ENCODE assay signal across 35 cellular contexts in the genomic region with DNA sequence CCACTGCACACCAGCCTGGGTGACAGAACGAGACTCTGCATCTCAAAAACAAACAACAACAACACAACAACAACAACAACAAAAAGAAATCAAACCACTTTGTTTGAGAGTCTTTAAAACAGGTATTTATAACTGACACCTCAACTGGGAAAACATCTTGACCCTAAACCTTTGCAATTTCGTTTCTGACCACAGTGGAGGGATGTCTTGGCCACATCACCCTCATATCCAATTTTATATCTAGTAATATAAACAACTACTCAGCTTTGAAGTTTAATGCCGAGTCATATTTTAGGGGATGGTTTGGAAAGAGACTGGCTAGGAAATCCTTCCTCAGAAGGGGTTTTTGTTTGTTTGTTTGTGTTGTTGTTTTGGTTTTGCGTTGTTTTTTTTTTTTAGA.
"Had no signal": no experiment of that assay in that cellular context is flagged by ENCODE, and none has a peak within 500 bp of the region (broad histone marks: within the 10 kb centered on the region; RNA-seq: fewer than 3 reads in every experiment).

No MANE protein-coding gene starts in this region.

- H3K9me3 ChIP-seq: ascending aorta, body of pancreas, breast epithelium had no signal

- H3K4me1 ChIP-seq: ascending aorta had no signal

- H3K4me3 Mint-ChIP-seq: activated B cell treated with CpG ODN at 0.5 μM for 24 hours; activated CD4-positive, alpha-beta memory T cell treated with anti-CD3 and anti-CD28 coated beads for 36 hours; activated CD4-positive, alpha-beta T cell treated with anti-CD3 and anti-CD28 coated beads, Interleukin-2, amount 10 ng/mL, durations not matched to agents 24 days and 14 days; activated CD8-positive, alpha-beta memory T cell treated with anti-CD3 and anti-CD28 coated beads, Interleukin-2, amount 10 ng/mL, durations not matched to agents 7 days and 5 days; activated CD8-positive, alpha-beta T cell treated with anti-CD3 and anti-CD28 coated beads, Interleukin-2, amount 10 ng/mL, durations not matched to agents 7 days and 5 days; activated naive CD4-positive, alpha-beta T cell treated with anti-CD3 and anti-CD28 coated beads, Interleukin-2, amount 10 ng/mL, durations not matched to agents 7 days and 5 days; activated naive CD4-positive, alpha-beta T cell treated with anti-CD3 and anti-CD28 coated beads, Interleukin-2, amount 50 U/mL, for 24 hours; activated naive CD8-positive, alpha-beta T cell; activated naive CD8-positive, alpha-beta T cell treated with anti-CD3 and anti-CD28 coated beads, Interleukin-2, amount 10 ng/mL, durations not matched to agents 7 days and 5 days; activated naive CD8-positive, alpha-beta T cell treated with anti-CD3 and anti-CD28 coated beads, Interleukin-2, amount 50 U/mL, for 24 hours; activated T-cell treated with anti-CD3 and anti-CD28 coated beads, Interleukin-2, amount 50 U/mL, for 24 hours; T-helper 1 cell treated with Interleukin-12 subunit alpha and Interleukin-12 subunit beta and Interleukin-4 antibody, amounts not matched to agents 30 μg/mL and 1 μg/mL, for 36 hours; T-helper 2 cell treated with Interferon-gamma antibody and Interleukin-4, amounts not matched to agents 5 μg/mL and 100 μg/mL, for 36 hours had no signal

- H3K27me3 ChIP-seq: ascending aorta, body of pancreas, brain microvascular endothelial cell, breast epithelium had no signal

- H3K27ac Mint-ChIP-seq: activated B cell treated with CpG ODN at 0.5 μM for 24 hours; activated CD4-positive, alpha-beta memory T cell treated with anti-CD3 and anti-CD28 coated beads for 36 hours; activated CD4-positive, alpha-beta T cell treated with anti-CD3 and anti-CD28 coated beads, Interleukin-2, amount 10 ng/mL, durations not matched to agents 24 days and 14 days; activated CD8-positive, alpha-beta memory T cell treated with anti-CD3 and anti-CD28 coated beads, Interleukin-2, amount 10 ng/mL, durations not matched to agents 7 days and 5 days; activated CD8-positive, alpha-beta T cell treated with anti-CD3 and anti-CD28 coated beads, Interleukin-2, amount 10 ng/mL, durations not matched to agents 7 days and 5 days; activated naive CD4-positive, alpha-beta T cell treated with anti-CD3 and anti-CD28 coated beads, Interleukin-2, amount 10 ng/mL, durations not matched to agents 7 days and 5 days; activated naive CD4-positive, alpha-beta T cell treated with anti-CD3 and anti-CD28 coated beads, Interleukin-2, amount 50 U/mL, for 24 hours; activated naive CD8-positive, alpha-beta T cell; activated naive CD8-positive, alpha-beta T cell treated with anti-CD3 and anti-CD28 coated beads, Interleukin-2, amount 10 ng/mL, durations not matched to agents 7 days and 5 days; activated naive CD8-positive, alpha-beta T cell treated with anti-CD3 and anti-CD28 coated beads, Interleukin-2, amount 50 U/mL, for 24 hours; activated T-cell treated with anti-CD3 and anti-CD28 coated beads, Interleukin-2, amount 50 U/mL, for 24 hours; activated T-helper 2 cell treated with anti-CD3 and anti-CD28 coated beads, Interferon-gamma antibody, Interleukin-2, Interleukin-4, amounts not matched to agents 10 μg/mL and 5 μg/mL and 100 μg/mL, durations not matched to agents 14 hours and 24 hours and 36 hours; T-helper 1 cell treated with Interleukin-12 subunit alpha and Interleukin-12 subunit beta and Interleukin-4 antibody, amounts not matched to agents 30 μg/mL and 1 μg/mL, for 36 hours; T-helper 2 cell treated with Interferon-gamma antibody and Interleukin-4, amounts not matched to agents 5 μg/mL and 100 μg/mL, for 36 hours had no signal

- H3K9me3 Mint-ChIP-seq: activated B cell treated with CpG ODN at 0.5 μM for 24 hours; activated CD4-positive, alpha-beta memory T cell treated with anti-CD3 and anti-CD28 coated beads for 36 hours; activated CD4-positive, alpha-beta T cell treated with anti-CD3 and anti-CD28 coated beads, Interleukin-2, amount 10 ng/mL, durations not matched to agents 24 days and 14 days; activated naive CD4-positive, alpha-beta T cell treated with anti-CD3 and anti-CD28 coated beads, Interleukin-2, amount 10 ng/mL, durations not matched to agents 7 days and 5 days; activated naive CD4-positive, alpha-beta T cell treated with anti-CD3 and anti-CD28 coated beads, Interleukin-2, amount 50 U/mL, for 24 hours; activated naive CD8-positive, alpha-beta T cell treated with anti-CD3 and anti-CD28 coated beads, Interleukin-2, amount 10 ng/mL, durations not matched to agents 7 days and 5 days; activated naive CD8-positive, alpha-beta T cell treated with anti-CD3 and anti-CD28 coated beads, Interleukin-2, amount 50 U/mL, for 24 hours; activated T-cell treated with anti-CD3 and anti-CD28 coated beads, Interleukin-2, amount 50 U/mL, for 24 hours; activated T-helper 2 cell treated with anti-CD3 and anti-CD28 coated beads, Interferon-gamma antibody, Interleukin-2, Interleukin-4, amounts not matched to agents 10 μg/mL and 5 μg/mL and 100 μg/mL, durations not matched to agents 14 hours and 24 hours and 36 hours; T-helper 1 cell treated with Interleukin-12 subunit alpha and Interleukin-12 subunit beta and Interleukin-4 antibody, amounts not matched to agents 30 μg/mL and 1 μg/mL, for 36 hours; T-helper 2 cell treated with Interferon-gamma antibody and Interleukin-4, amounts not matched to agents 5 μg/mL and 100 μg/mL, for 36 hours had no signal

- H3K36me3 Mint-ChIP-seq: activated CD4-positive, alpha-beta memory T cell treated with anti-CD3 and anti-CD28 coated beads for 36 hours; activated CD8-positive, alpha-beta memory T cell treated with anti-CD3 and anti-CD28 coated beads, Interleukin-2, amount 10 ng/mL, durations not matched to agents 7 days and 5 days; activated naive CD4-positive, alpha-beta T cell treated with anti-CD3 and anti-CD28 coated beads, Interleukin-2, amount 10 ng/mL, durations not matched to agents 7 days and 5 days; activated naive CD4-positive, alpha-beta T cell treated with anti-CD3 and anti-CD28 coated beads, Interleukin-2, amount 50 U/mL, for 24 hours; activated naive CD8-positive, alpha-beta T cell; activated naive CD8-positive, alpha-beta T cell treated with anti-CD3 and anti-CD28 coated beads, Interleukin-2, amount 10 ng/mL, durations not matched to agents 7 days and 5 days had no signal

- H3K36me3 ChIP-seq: ascending aorta, brain microvascular endothelial cell, breast epithelium had no signal

- ATAC-seq: activated CD8-positive, alpha-beta memory T cell treated with anti-CD3 and anti-CD28 coated beads, Interleukin-2, amount 10 ng/mL, durations not matched to agents 7 days and 5 days; activated CD8-positive, alpha-beta T cell treated with anti-CD3 and anti-CD28 coated beads, Interleukin-2, amount 10 ng/mL, durations not matched to agents 7 days and 5 days; activated naive CD8-positive, alpha-beta T cell treated with anti-CD3 and anti-CD28 coated beads, Interleukin-2, amount 50 U/mL, for 24 hours; body of pancreas had no signal

- H3K27ac ChIP-seq: ascending aorta, body of pancreas, brain microvascular endothelial cell, breast epithelium, VCaP had no signal

- DNase-seq: activated B cell treated with CpG ODN at 0.5 μM for 24 hours; activated CD4-positive, alpha-beta memory T cell treated with anti-CD3 and anti-CD28 coated beads for 36 hours; activated CD4-positive, alpha-beta T cell treated with anti-CD3 and anti-CD28 coated beads for 4 hours; activated CD4-positive, alpha-beta T cell treated with anti-CD3 and anti-CD28 coated beads, Interleukin-2, amount 10 ng/mL, durations not matched to agents 24 days and 14 days; activated CD4-positive, alpha-beta T cell treated with anti-CD3 and anti-CD28 coated beads, Interleukin-2, amount 50 U/mL, for 1 hour; activated CD4-positive, alpha-beta T cell treated with anti-CD3 and anti-CD28 coated beads, Interleukin-2, amount 50 U/mL, for 4 hours; activated CD4-positive, CD25-positive, alpha-beta regulatory T cell treated with anti-CD3 and anti-CD28 coated beads, Interleukin-2, amount 50 U/mL, for 72 hours; activated CD8-positive, alpha-beta memory T cell treated with anti-CD3 and anti-CD28 coated beads for 24 hours; activated CD8-positive, alpha-beta memory T cell treated with anti-CD3 and anti-CD28 coated beads, Interleukin-2, amount 10 ng/mL, durations not matched to agents 7 days and 5 days; activated CD8-positive, alpha-beta memory T cell treated with anti-CD3 and anti-CD28 coated beads, Interleukin-2, amount 50 U/mL, for 48 hours; activated CD8-positive, alpha-beta T cell treated with anti-CD3 and anti-CD28 coated beads, Interleukin-2, amount 10 ng/mL, durations not matched to agents 7 days and 5 days; activated effector memory CD4-positive, alpha-beta T cell treated with Interleukin-2 at 50 U/mL for 16 hours; activated gamma-delta T cell; activated naive CD4-positive, alpha-beta T cell treated with anti-CD3 and anti-CD28 coated beads, Interleukin-2, amount 10 ng/mL, durations not matched to agents 7 days and 5 days; activated naive CD4-positive, alpha-beta T cell treated with Interleukin-2 at 50 U/mL for 16 hours; activated naive CD8-positive, alpha-beta T cell treated with anti-CD3 and anti-CD28 coated beads, Interleukin-2, amount 10 ng/mL, durations not matched to agents 7 days and 5 days; activated naive CD8-positive, alpha-beta T cell treated with anti-CD3 and anti-CD28 coated beads, Interleukin-2, amount 50 U/mL, for 24 hours; activated T-cell treated with anti-CD3 and anti-CD28 coated beads, Interleukin-2, amount 50 U/mL, for 24 hours; activated T-cell treated with anti-CD3 and anti-CD28 coated beads, Interleukin-2, amount 50 U/mL, for 48 hours; amygdala; anterior cingulate cortex; body of pancreas; central memory CD4-positive, alpha-beta T cell; T-helper 1 cell; T-helper 2 cell; T-helper 9 cell had no signal

- H3K4me3 ChIP-seq: ascending aorta, body of pancreas, breast epithelium had no signal
